In the genomic region with DNA sequence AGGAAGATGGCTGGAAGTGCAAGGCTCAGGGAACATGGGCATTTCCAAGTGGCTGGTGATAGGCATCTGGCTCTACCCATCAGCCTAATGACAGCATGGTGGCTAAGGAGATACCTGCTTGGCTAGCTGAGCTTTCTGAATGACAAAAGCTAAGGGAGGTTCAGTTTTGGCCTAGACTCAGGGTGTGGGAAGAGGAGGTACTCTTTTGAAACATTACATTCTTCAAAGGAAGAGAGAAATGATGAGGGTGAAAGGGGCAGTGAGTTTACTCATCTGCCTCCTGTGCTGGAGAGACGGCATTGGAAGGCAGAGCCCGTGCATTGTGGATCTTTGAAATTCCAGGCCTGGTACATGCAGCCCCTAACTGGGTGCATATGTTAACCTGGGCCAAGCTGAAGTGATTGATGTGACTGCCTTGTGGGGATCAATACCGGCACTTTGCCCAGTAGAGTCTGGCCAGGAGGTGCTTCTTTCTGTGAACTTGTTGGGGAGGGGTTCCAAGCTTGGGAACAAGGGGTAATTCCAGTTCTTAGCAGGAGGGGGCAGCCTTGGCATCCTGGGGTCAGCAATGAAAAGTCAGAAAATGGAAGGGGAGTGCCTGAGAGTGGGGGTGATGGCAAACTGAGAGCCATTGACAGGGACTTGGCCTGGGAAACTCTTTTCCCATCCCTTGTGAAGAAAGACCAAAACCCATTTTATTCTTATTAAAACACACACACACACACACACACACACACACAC, we compare ENCODE assay signal across 11 cellular contexts.
DNase-seq lines count a peak whose midpoint lies in the region; ATAC-seq, FAIRE-seq and TF ChIP-seq lines count a peak whose summit lies in the region.
"Had no signal": no experiment of that assay in that cellular context is flagged by ENCODE, and none has a peak within 500 bp of the region (broad histone marks: within the 10 kb centered on the region; RNA-seq: fewer than 3 reads in every experiment).

No MANE protein-coding gene starts in this region.

- peaks cover 21% of the 10 kb centered on the region for H3K4me1 Mint-ChIP-seq in activated CD4-positive, alpha-beta T cell treated with anti-CD3 and anti-CD28 coated beads, Interleukin-2, amount 10 ng/mL, durations not matched to agents 24 days and 14 days
- H3K4me1 Mint-ChIP-seq: activated B cell treated with CpG ODN at 0.5 μM for 24 hours had no signal

- 0 out of 2 replicates have a peak, but pooled peaks have one; percentile 10 for TF ChIP-seq CTCF in WI38 (IDR thresholded peaks at IDR 0.05; ENCODE audit: low read depth, low read length)

- H3K14ac ChIP-seq in neuronal stem cell (ENCODE audit: low read length) (no peak overlapping the region), trophoblast cell (ENCODE audit: low read length) (no peak overlapping the region)

- H3K79me2 ChIP-seq in trophoblast cell (ENCODE audit: control insufficient read depth, insufficient read depth, low read length, poor library complexity) = no peaks in the 10 kb centered on the region

- intact Hi-C loops in activated CD4-positive, alpha-beta T cell treated with anti-CD3 and anti-CD28 coated beads, Interleukin-2, amount 10 ng/mL, durations not matched to agents 24 days and 14 days (cut with micrococcal nuclease) = loop anchor here (10.0 kb wide), 1 partner anchor 477 kb away; no protein-coding TSS in a partner anchor

- H3K18ac ChIP-seq in neuronal stem cell (ENCODE audit: low read length) (peak overlapping the region; percentile 7), trophoblast cell (ENCODE audit: low read length) (no peak overlapping the region)

- H3K4me3 ChIP-seq in WI38 (ENCODE audit: low read depth, low read length) = no peak overlapping the region
- no peak overlapping the region for H3K4me3 ChIP-seq in neuronal stem cell (ENCODE audit: low read length in 2 of 2)
- H3K4me3 ChIP-seq in trophoblast cell (ENCODE audit: low read depth, low read length) = no peak overlapping the region
- H3K4me3 ChIP-seq: transverse colon had no signal

- no peak overlapping the region for H4K12ac ChIP-seq in trophoblast cell (ENCODE audit: low read depth, low read length)

- H3K4me2 ChIP-seq in neuronal stem cell (ENCODE audit: insufficient read depth, low read length, poor library complexity, severe bottlenecking) (no peak overlapping the region), trophoblast cell (ENCODE audit: low read length) (no peak overlapping the region)

- peaks cover 5% of the 10 kb centered on the region for H3K9me3 Mint-ChIP-seq in activated CD4-positive, alpha-beta T cell treated with anti-CD3 and anti-CD28 coated beads, Interleukin-2, amount 10 ng/mL, durations not matched to agents 24 days and 14 days
- H3K9me3 Mint-ChIP-seq: activated B cell treated with CpG ODN at 0.5 μM for 24 hours; CD4-positive, alpha-beta T cell had no signal

- no CpG with 5 or more reads among the region's 3 CpGs for WGBS in neuronal stem cell (ENCODE audit: extremely low coverage in 2 of 2, insufficient read length in 2 of 2, insufficient replicate concordance in 1 of 2), 2 donors
- WGBS in trophoblast cell (ENCODE audit: extremely low coverage, insufficient coverage, insufficient read length) = no CpG with 5 or more reads among the region's 3 CpGs

- H3K4ac ChIP-seq in neuronal stem cell (ENCODE audit: low read length) = no peak overlapping the region
- H3K4ac ChIP-seq in trophoblast cell (ENCODE audit: low read depth, low read length) = no peak overlapping the region

- H3K27ac ChIP-seq in neuronal stem cell (replicated peaks; ENCODE audit: low read length) (no peak overlapping the region), trophoblast cell (ENCODE audit: low read depth, low read length) (no peak overlapping the region)
- H3K27ac ChIP-seq: transverse colon had no signal

- H2BK5ac ChIP-seq in neuronal stem cell (ENCODE audit: low read length) (no peak overlapping the region), trophoblast cell (ENCODE audit: low read depth, low read length, poor library complexity) (no peak overlapping the region)

- no peak overlapping the region for H2BK120ac ChIP-seq in neuronal stem cell (ENCODE audit: low read depth, low read length)
- no peak overlapping the region for H2BK120ac ChIP-seq in trophoblast cell (ENCODE audit: insufficient read depth, low read length, poor library complexity)

- no peak overlapping the region for H3K27ac Mint-ChIP-seq in activated CD4-positive, alpha-beta T cell treated with anti-CD3 and anti-CD28 coated beads, Interleukin-2, amount 10 ng/mL, durations not matched to agents 24 days and 14 days
- H3K27ac Mint-ChIP-seq: activated B cell treated with CpG ODN at 0.5 μM for 24 hours; CD4-positive, alpha-beta T cell had no signal

- ATAC-seq in HG03354 (IDR thresholded peaks at IDR 0.05; ENCODE audit: poor library complexity, severe bottlenecking, unreplicated experiment) (peak; percentile 54), HG03159 (IDR thresholded peaks at IDR 0.05; ENCODE audit: unreplicated experiment) (no peak)

- no peaks in the 10 kb centered on the region for H3K79me1 ChIP-seq in neuronal stem cell (ENCODE audit: low read depth, low read length)
- H3K79me1 ChIP-seq in trophoblast cell (ENCODE audit: low read length) = no peaks in the 10 kb centered on the region

- H3K27me3 Mint-ChIP-seq in activated CD4-positive, alpha-beta T cell treated with anti-CD3 and anti-CD28 coated beads, Interleukin-2, amount 10 ng/mL, durations not matched to agents 24 days and 14 days = no peaks in the 10 kb centered on the region
- H3K27me3 Mint-ChIP-seq: activated B cell treated with CpG ODN at 0.5 μM for 24 hours; CD4-positive, alpha-beta T cell had no signal

- H2AFZ ChIP-seq in neuronal stem cell (ENCODE audit: low read length) (no peak overlapping the region), trophoblast cell (ENCODE audit: insufficient read depth, low read length, poor library complexity) (no peak overlapping the region)

- H3K36me3 ChIP-seq in neuronal stem cell (replicated peaks in 1 of 2; ENCODE audit: control insufficient read depth in 2 of 2, insufficient read depth in 2 of 2, low read length in 2 of 2) = no peaks in the 10 kb centered on the region
- H3K36me3 ChIP-seq in trophoblast cell (ENCODE audit: control insufficient read depth in 1 of 2, insufficient read depth in 2 of 2, low read length in 2 of 2) = no peaks in the 10 kb centered on the region
- H3K36me3 ChIP-seq: transverse colon had no signal

- H2BK12ac ChIP-seq in neuronal stem cell (ENCODE audit: low read length) (no peak overlapping the region), trophoblast cell (ENCODE audit: low read length) (no peak overlapping the region)

- H3K9me3 ChIP-seq in neuronal stem cell (replicated peaks in 1 of 2; ENCODE audit: control insufficient read depth in 2 of 2, insufficient read depth in 1 of 2, low read depth in 1 of 2, low read length in 2 of 2) (no peaks in the 10 kb centered on the region), trophoblast cell (ENCODE audit: insufficient read depth, low read depth, low read length) (no peaks in the 10 kb centered on the region)
- H3K9me3 ChIP-seq: transverse colon had no signal

- H3K9ac ChIP-seq in neuronal stem cell (ENCODE audit: low read depth, low read length, poor library complexity) (no peak overlapping the region), trophoblast cell (ENCODE audit: low read length) (no peak overlapping the region)

- no peak overlapping the region for H3K4me3 Mint-ChIP-seq in activated CD4-positive, alpha-beta T cell treated with anti-CD3 and anti-CD28 coated beads, Interleukin-2, amount 10 ng/mL, durations not matched to agents 24 days and 14 days
- H3K4me3 Mint-ChIP-seq: activated B cell treated with CpG ODN at 0.5 μM for 24 hours; CD4-positive, alpha-beta T cell had no signal

- FAIRE-seq in RCC 7860 (lab: Jason Lieb, UNC) = no peak

- H2BK15ac ChIP-seq in neuronal stem cell (ENCODE audit: low read length) = no peak overlapping the region

- no peaks in the 10 kb centered on the region for H3K36me3 Mint-ChIP-seq in activated CD4-positive, alpha-beta T cell treated with anti-CD3 and anti-CD28 coated beads, Interleukin-2, amount 10 ng/mL, durations not matched to agents 24 days and 14 days (ENCODE audit: low read depth)

- no peaks in the 10 kb centered on the region for H3K27me3 ChIP-seq in neuronal stem cell (ENCODE audit: control insufficient read depth in 3 of 3, insufficient read depth in 3 of 3, low read depth in 1 of 3, low read length in 3 of 3)
- no peaks in the 10 kb centered on the region for H3K27me3 ChIP-seq in trophoblast cell (ENCODE audit: insufficient read depth, low read length)
- H3K27me3 ChIP-seq: transverse colon had no signal

- H3K23ac ChIP-seq in neuronal stem cell (ENCODE audit: low read depth, low read length, poor library complexity) (no peak overlapping the region), trophoblast cell (ENCODE audit: low read length) (no peak overlapping the region)

- H3K4me1 ChIP-seq in neuronal stem cell (ENCODE audit: control insufficient read depth in 2 of 2, insufficient read depth in 1 of 2, low read depth in 1 of 2, low read length in 2 of 2) = no peaks in the 10 kb centered on the region
- H3K4me1 ChIP-seq in trophoblast cell (ENCODE audit: control insufficient read depth in 1 of 2, insufficient read depth in 2 of 2, low read length in 2 of 2) = peaks cover 0 to 4% of the 10 kb centered on the region in 2 experiments
- H3K4me1 ChIP-seq: transverse colon had no signal

- no peak overlapping the region for H4K8ac ChIP-seq in neuronal stem cell (ENCODE audit: low read depth, low read length)
- no peak overlapping the region for H4K8ac ChIP-seq in trophoblast cell (ENCODE audit: low read depth, low read length)

- no peak overlapping the region for H4K91ac ChIP-seq in neuronal stem cell (ENCODE audit: low read depth, low read length, poor library complexity)
- H4K91ac ChIP-seq in trophoblast cell (ENCODE audit: low read depth, low read length) = no peak overlapping the region

- peak; percentile 16 to 22 for DNase-seq in activated CD4-positive, alpha-beta T cell treated with anti-CD3 and anti-CD28 coated beads, Interleukin-2, amount 50 U/mL, for 48 hours
- DNase-seq in activated CD4-positive, alpha-beta T cell treated with anti-CD3 and anti-CD28 coated beads, Interleukin-2, amount 10 ng/mL, durations not matched to agents 24 days and 14 days = no peak
- no peak for DNase-seq in neuronal stem cell (ENCODE audit: low spot score)
- DNase-seq in RCC 7860 (ENCODE audit: low spot score) = no peak
- DNase-seq in trophoblast cell = no peak
- DNase-seq: activated B cell treated with CpG ODN at 0.5 μM for 24 hours; CD4-positive, alpha-beta T cell; transverse colon had no signal

- H2AK5ac ChIP-seq in neuronal stem cell (ENCODE audit: low read depth, low read length) = no peak overlapping the region
- H2AK5ac ChIP-seq in trophoblast cell (ENCODE audit: low read length) = no peak overlapping the region

Comparison
In these comparisons a context has a peak if more than half of its experiments do, and no peak if none do; other contexts are left out.
1. DNase-seq: peak in activated CD4-positive, alpha-beta T cell treated with anti-CD3 and anti-CD28 coated beads, Interleukin-2, amount 50 U/mL, for 48 hours (2 of 2); none in activated CD4-positive, alpha-beta T cell treated with anti-CD3 and anti-CD28 coated beads, Interleukin-2, amount 10 ng/mL, durations not matched to agents 24 days and 14 days (single experiment), neuronal stem cell (single experiment), RCC 7860 (single experiment) and trophoblast cell (0 of 2).